ENCODE assay signal across 14 cellular contexts in the genomic region with DNA sequence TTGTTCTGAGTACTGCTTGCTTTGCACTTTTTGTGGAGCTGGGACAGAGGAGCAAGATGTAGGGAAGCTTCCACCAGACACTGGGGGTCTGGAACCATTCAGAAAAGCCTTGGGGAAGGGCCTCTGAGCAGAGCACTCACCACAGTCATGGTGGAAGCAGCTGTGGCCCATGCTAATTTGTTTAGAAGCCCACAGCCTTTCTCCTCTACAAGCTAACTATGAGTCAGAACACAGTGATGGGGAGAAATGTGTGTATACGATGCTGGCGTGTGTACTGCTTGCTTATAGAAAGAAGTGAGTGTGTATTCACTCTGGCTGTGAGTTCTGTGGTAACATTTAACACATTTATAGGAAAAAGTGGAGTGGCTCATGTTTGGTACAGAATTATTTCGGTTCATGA.
DNase-seq lines count a peak whose midpoint lies in the region; ATAC-seq and TF ChIP-seq lines count a peak whose summit lies in the region.
"Had no signal": no experiment of that assay in that cellular context is flagged by ENCODE, and none has a peak within 500 bp of the region (broad histone marks: within the 10 kb centered on the region; RNA-seq: fewer than 3 reads in every experiment).

No MANE protein-coding gene starts in this region.

- H3K27ac Mint-ChIP-seq in nephron: peak overlapping the region; percentile 90 to 99 (median 99)
- H3K27ac Mint-ChIP-seq in stimulated activated naive B cell treated with anti-CD40 and anti-IgM and Interleukin-4, amounts not matched to agents 10 μg/mL and 1 μg/mL and 100 μg/mL, for 72 hours: no peak overlapping the region
- H3K27ac Mint-ChIP-seq: activated CD8-positive, alpha-beta T cell treated with anti-CD3 and anti-CD28 coated beads, Interleukin-2, amount 10 ng/mL, durations not matched to agents 7 days and 5 days had no signal

- no peaks in the 10 kb centered on the region for H3K36me3 Mint-ChIP-seq in nephron (ENCODE audit: low read depth)
- H3K36me3 Mint-ChIP-seq in stimulated activated naive B cell treated with anti-CD40 and anti-IgM and Interleukin-4, amounts not matched to agents 10 μg/mL and 1 μg/mL and 100 μg/mL, for 72 hours: no peaks in the 10 kb centered on the region

- TF ChIP-seq CTCF in nephron (IDR thresholded peaks at IDR 0.05; ENCODE audit: unreplicated experiment in 3 of 3): no peak
- no peak for TF ChIP-seq CTCF in omental fat pad (IDR thresholded peaks at IDR 0.05)

- no peak overlapping the region for H3K4me3 Mint-ChIP-seq in nephron
- no peak overlapping the region for H3K4me3 Mint-ChIP-seq in stimulated activated naive B cell treated with anti-CD40 and anti-IgM and Interleukin-4, amounts not matched to agents 10 μg/mL and 1 μg/mL and 100 μg/mL, for 72 hours
- H3K4me3 Mint-ChIP-seq: activated CD8-positive, alpha-beta T cell treated with anti-CD3 and anti-CD28 coated beads, Interleukin-2, amount 10 ng/mL, durations not matched to agents 7 days and 5 days had no signal

- no peaks in the 10 kb centered on the region for H3K9me3 Mint-ChIP-seq in nephron
- no peaks in the 10 kb centered on the region for H3K9me3 Mint-ChIP-seq in stimulated activated naive B cell treated with anti-CD40 and anti-IgM and Interleukin-4, amounts not matched to agents 10 μg/mL and 1 μg/mL and 100 μg/mL, for 72 hours

- H3K4me1 Mint-ChIP-seq in nephron: peaks cover 33% of the 10 kb centered on the region
- H3K4me1 Mint-ChIP-seq in stimulated activated naive B cell treated with anti-CD40 and anti-IgM and Interleukin-4, amounts not matched to agents 10 μg/mL and 1 μg/mL and 100 μg/mL, for 72 hours: no peaks in the 10 kb centered on the region

- ATAC-seq in HG02588 (IDR thresholded peaks at IDR 0.05; ENCODE audit: unreplicated experiment) (peak; percentile 72), HG03175 (IDR thresholded peaks at IDR 0.05; ENCODE audit: unreplicated experiment) (peak; percentile 45), omental fat pad (ENCODE audit: low FRiP score) (no peak)
- no peak for ATAC-seq in stimulated activated naive B cell treated with anti-CD40 and anti-IgM and Interleukin-4, amounts not matched to agents 10 μg/mL and 1 μg/mL and 100 μg/mL, for 72 hours (replicated peaks)
- ATAC-seq: activated CD8-positive, alpha-beta T cell treated with anti-CD3 and anti-CD28 coated beads, Interleukin-2, amount 10 ng/mL, durations not matched to agents 7 days and 5 days; HepG2; Panc1 had no signal

- peak; percentile 11 to 47 for DNase-seq in NCI-H526 (lab: John Stamatoyannopoulos, UW)
- DNase-seq in NCI-H526 treated with DMSO at 0.1 percent for 48 hours (lab: John Stamatoyannopoulos, UW): no peak
- no peak for DNase-seq in activated gamma-delta T cell treated with Interleukin-2 at 50 U/mL for 16 hours
- no peak for DNase-seq in omental fat pad (ENCODE audit: low spot score)
- DNase-seq in stimulated activated naive B cell treated with anti-CD40 and anti-IgM and Interleukin-4, amounts not matched to agents 10 μg/mL and 1 μg/mL and 100 μg/mL, for 72 hours: no peak
- DNase-seq: activated CD8-positive, alpha-beta T cell treated with anti-CD3 and anti-CD28 coated beads, Interleukin-2, amount 10 ng/mL, durations not matched to agents 7 days and 5 days; cerebellar nuclear complex; NCI-H2081 treated with DMSO at 0.1 percent for 48 hours; transverse colon had no signal

- H3K27me3 Mint-ChIP-seq in nephron (ENCODE audit: low read depth): peaks cover 4% of the 10 kb centered on the region
- H3K27me3 Mint-ChIP-seq in stimulated activated naive B cell treated with anti-CD40 and anti-IgM and Interleukin-4, amounts not matched to agents 10 μg/mL and 1 μg/mL and 100 μg/mL, for 72 hours: no peaks in the 10 kb centered on the region

Comparison
In these comparisons a context has a peak if more than half of its experiments do, and no peak if none do; other contexts are left out.
1. DNase-seq: peak in NCI-H526 (2 of 2); none in NCI-H526 treated with DMSO at 0.1 percent for 48 hours (single experiment), activated gamma-delta T cell treated with Interleukin-2 at 50 U/mL for 16 hours (single experiment), omental fat pad (single experiment) and stimulated activated naive B cell treated with anti-CD40 and anti-IgM and Interleukin-4, amounts not matched to agents 10 μg/mL and 1 μg/mL and 100 μg/mL, for 72 hours (single experiment).
2. ATAC-seq: peak in HG02588 (single experiment) and HG03175 (single experiment); none in omental fat pad (single experiment) and stimulated activated naive B cell treated with anti-CD40 and anti-IgM and Interleukin-4, amounts not matched to agents 10 μg/mL and 1 μg/mL and 100 μg/mL, for 72 hours (0 of 2).